ENCODE assay signal across 11 cellular contexts in the genomic region with DNA sequence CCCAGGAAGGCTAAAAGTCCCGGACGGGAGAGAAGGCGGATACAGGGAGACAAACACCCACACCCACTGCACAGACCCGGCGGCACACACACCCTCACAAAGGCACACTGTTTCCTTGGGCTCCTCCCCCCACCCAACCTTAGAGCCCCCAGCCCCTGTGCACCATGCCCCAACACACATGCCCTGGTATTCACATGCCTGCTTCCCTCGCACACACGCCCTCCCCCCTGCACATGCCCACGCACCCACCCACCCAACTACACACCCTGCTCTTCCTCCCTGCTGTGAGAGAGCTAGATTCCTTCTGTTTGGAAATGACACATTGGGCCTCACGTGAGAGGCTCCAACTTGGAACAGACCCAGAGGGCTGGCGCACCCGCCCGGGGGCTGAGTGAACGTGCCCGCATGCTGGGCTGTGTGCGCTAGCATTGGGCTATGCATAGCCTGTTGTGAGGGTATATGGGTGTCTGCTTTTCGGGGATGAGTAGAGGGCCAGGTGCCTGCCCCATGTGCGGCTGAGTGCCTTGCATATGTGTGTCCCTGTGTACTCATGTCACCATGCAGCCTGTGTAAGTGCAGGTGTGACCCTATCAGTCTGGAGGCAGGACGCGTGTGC. TPM values are rescaled to one million over a fixed set of nuclear protein-coding genes. Genes with fewer than 3 reads are reported as not detected.
A peak's percentile ranks its signal among the peaks of the same experiment; 100 is the strongest.
DNase-seq lines count a peak whose midpoint lies in the region; ATAC-seq lines count a peak whose summit lies in the region.
"Had no signal": no experiment of that assay in that cellular context is flagged by ENCODE, and none has a peak within 500 bp of the region (broad histone marks: within the 10 kb centered on the region; RNA-seq: fewer than 3 reads in every experiment).

No MANE protein-coding gene starts in this region.

- no peak overlapping the region for H3K4me3 Mint-ChIP-seq in activated T-helper 17 cell treated with anti-CD3 and anti-CD28 coated beads, Interleukin-2, amount 50 U/mL, for 72 hours

- intact Hi-C loops in head of caudate nucleus (cut with DNase I) = no loop called here

- ATAC-seq in GM19395 (IDR thresholded peaks at IDR 0.05; ENCODE audit: unreplicated experiment) = no peak
- no peak for ATAC-seq in activated T-helper 17 cell treated with anti-CD3 and anti-CD28 coated beads, Interleukin-2, amount 50 U/mL, for 72 hours (replicated peaks)

- H3K27ac ChIP-seq in temporal lobe (ENCODE audit: low read depth, low read length) = peak overlapping the region; percentile 86

- H3K27me3 Mint-ChIP-seq in activated T-helper 17 cell treated with anti-CD3 and anti-CD28 coated beads, Interleukin-2, amount 50 U/mL, for 72 hours = peaks cover 36% of the 10 kb centered on the region

- peak; percentile 20 for DNase-seq in NCI-H2196 (lab: John Stamatoyannopoulos, UW; ENCODE audit: unreplicated experiment)
- no peak for DNase-seq in NCI-H2196 treated with DMSO at 0.1 percent for 48 hours (lab: John Stamatoyannopoulos, UW; ENCODE audit: unreplicated experiment)
- peak; percentile 26 for DNase-seq in RPMI7951 (ENCODE audit: low read depth)
- peak in 39 of 42 donors; percentile 33 to 80 (median 62) for DNase-seq in head of caudate nucleus
- DNase-seq in medulla oblongata (ENCODE audit: extremely low spot score) = no peak

- H3K4me1 Mint-ChIP-seq in activated T-helper 17 cell treated with anti-CD3 and anti-CD28 coated beads, Interleukin-2, amount 50 U/mL, for 72 hours = peaks cover 11% of the 10 kb centered on the region

- no peak overlapping the region for H3K27ac Mint-ChIP-seq in activated T-helper 17 cell treated with anti-CD3 and anti-CD28 coated beads, Interleukin-2, amount 50 U/mL, for 72 hours
- H3K27ac Mint-ChIP-seq: B cell had no signal

- H3K36me3 Mint-ChIP-seq in activated T-helper 17 cell treated with anti-CD3 and anti-CD28 coated beads, Interleukin-2, amount 50 U/mL, for 72 hours (ENCODE audit: low read depth) = no peaks in the 10 kb centered on the region

- no peaks in the 10 kb centered on the region for H3K9me3 Mint-ChIP-seq in activated T-helper 17 cell treated with anti-CD3 and anti-CD28 coated beads, Interleukin-2, amount 50 U/mL, for 72 hours

RNA-seq across cellular contexts. Expression of a gene that starts 0.5 kb away (rescaled TPM):
- not detected in 2 replicates for total RNA-seq in RPMI7951 (2014; rRNA removed; shearing (Covaris generic))
- total RNA-seq in temporal lobe = 8.9 TPM
- not detected for total RNA-seq in activated T-helper 17 cell treated with anti-CD3 and anti-CD28 coated beads, Interleukin-2, amount 50 U/mL, for 72 hours
- total RNA-seq: B cell, OCI-LY7, smooth muscle cell had no signal

RNA-seq across cellular contexts. Expression of a gene that starts 41.0 kb away (rescaled TPM):
- 85.2 and 94.7 TPM in 2 replicates for total RNA-seq in RPMI7951 (2014; rRNA removed; shearing (Covaris generic))
- 66.9 TPM for total RNA-seq in temporal lobe
- 100 to 1,000 TPM; 176 to 287 TPM for total RNA-seq in activated T-helper 17 cell treated with anti-CD3 and anti-CD28 coated beads, Interleukin-2, amount 50 U/mL, for 72 hours

Comparison
In these comparisons a context has a peak if more than half of its experiments do, and no peak if none do; other contexts are left out.
1. DNase-seq: peak in NCI-H2196 (single experiment), RPMI7951 (single experiment) and head of caudate nucleus (39 of 42); none in NCI-H2196 treated with DMSO at 0.1 percent for 48 hours (single experiment) and medulla oblongata (single experiment).